1 cellular context compared by ENCODE assay signal in the genomic region with DNA sequence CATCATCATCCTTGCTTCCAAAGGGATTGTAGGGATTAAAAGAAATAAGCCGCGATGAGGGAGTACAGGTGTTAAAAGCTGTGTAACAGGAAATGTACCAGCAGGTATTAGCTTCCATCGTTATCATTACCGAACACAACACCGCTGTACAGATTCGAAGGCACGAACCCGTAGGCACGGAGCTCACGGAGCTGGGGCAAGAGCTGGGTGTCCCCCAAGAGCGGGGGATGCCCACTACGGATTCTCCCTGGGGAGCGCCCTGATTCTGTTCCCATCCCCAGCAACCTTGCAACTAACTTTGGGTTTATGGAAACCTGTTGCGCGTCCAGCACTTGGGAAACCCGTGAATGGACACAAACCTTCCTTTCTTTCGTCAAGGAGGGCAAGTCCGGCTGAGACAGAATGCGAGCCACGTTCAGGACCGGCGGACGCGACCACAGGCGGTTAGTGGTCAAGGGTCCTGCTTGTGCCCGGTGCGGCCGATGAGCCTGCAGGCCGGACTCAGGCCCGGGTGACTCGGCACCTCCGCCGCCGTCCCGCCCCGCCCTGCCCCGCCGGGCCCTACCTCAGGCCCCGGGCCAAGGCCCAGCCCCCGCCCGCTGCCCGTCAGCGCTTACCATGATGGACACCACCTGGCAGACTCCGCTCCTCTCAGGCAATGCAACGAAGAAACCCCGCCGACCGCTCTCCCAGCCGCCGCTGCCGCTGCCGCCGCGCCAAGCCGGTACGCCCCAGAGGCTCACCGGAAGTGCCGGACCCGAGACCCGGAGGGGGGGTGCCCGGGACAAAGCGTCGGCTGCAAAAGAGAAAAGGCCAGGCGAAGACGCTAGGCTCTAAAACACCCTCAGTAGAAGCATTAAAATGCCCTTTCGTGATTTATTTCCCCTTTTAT.
A peak's percentile ranks its signal among the peaks of the same experiment; 100 is the strongest.
TF ChIP-seq lines count a peak whose summit lies in the region.

A gene with protein sequence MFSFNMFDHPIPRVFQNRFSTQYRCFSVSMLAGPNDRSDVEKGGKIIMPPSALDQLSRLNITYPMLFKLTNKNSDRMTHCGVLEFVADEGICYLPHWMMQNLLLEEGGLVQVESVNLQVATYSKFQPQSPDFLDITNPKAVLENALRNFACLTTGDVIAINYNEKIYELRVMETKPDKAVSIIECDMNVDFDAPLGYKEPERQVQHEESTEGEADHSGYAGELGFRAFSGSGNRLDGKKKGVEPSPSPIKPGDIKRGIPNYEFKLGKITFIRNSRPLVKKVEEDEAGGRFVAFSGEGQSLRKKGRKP (minus strand): TSS at position 728 of the 892 bp plus-strand sequence. CDS start 108 bp downstream, at position 620.

TF ChIP-seq in K562, 482 proteins besides CTCF, POLR2A, EP300 and RAD21 (continued from another document and continues in another):
- no peak for TF ChIP-seq CREB3 (tag; conservative IDR thresholded peaks at IDR 0.05; ENCODE audit: low read depth)
- TF ChIP-seq IFI16 (CRISPR knock-in tag; IDR thresholded peaks at IDR 0.05): 0 out of 2 replicates have a peak, but pooled peaks have one; percentile 22
- TF ChIP-seq, protein P1, sequence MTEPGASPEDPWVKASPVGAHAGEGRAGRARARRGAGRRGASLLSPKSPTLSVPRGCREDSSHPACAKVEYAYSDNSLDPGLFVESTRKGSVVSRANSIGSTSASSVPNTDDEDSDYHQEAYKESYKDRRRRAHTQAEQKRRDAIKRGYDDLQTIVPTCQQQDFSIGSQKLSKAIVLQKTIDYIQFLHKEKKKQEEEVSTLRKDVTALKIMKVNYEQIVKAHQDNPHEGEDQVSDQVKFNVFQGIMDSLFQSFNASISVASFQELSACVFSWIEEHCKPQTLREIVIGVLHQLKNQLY (CRISPR knock-in tag; conservative IDR thresholded peaks at IDR 0.05): peak; percentile 4 to 80; a peak in 2 of 4 replicates
- TF ChIP-seq FOXP4 (CRISPR knock-in tag; IDR thresholded peaks at IDR 0.05; ENCODE audit: borderline replicate concordance): no peak
- TF ChIP-seq FOXK1 (CRISPR knock-in tag; IDR thresholded peaks at IDR 0.05; ENCODE audit: borderline replicate concordance): no peak
- TF ChIP-seq FOXA3 (CRISPR knock-in tag; conservative IDR thresholded peaks at IDR 0.05 in 1 of 2, IDR thresholded peaks at IDR 0.05 in 1 of 2): 0 out of 4 replicates have a peak, but pooled peaks of 1 of the 2 experiments have one; percentile 31
- no peak for TF ChIP-seq MTA1 (IDR thresholded peaks at IDR 0.05; ENCODE audit: borderline replicate concordance)
- no peak for TF ChIP-seq ZKSCAN8 (CRISPR knock-in tag; IDR thresholded peaks at IDR 0.05)
- TF ChIP-seq NFE2 (IDR thresholded peaks at IDR 0.05; ENCODE audit: low read depth): no peak
- no peak for TF ChIP-seq ZNF395 (CRISPR knock-in tag; IDR thresholded peaks at IDR 0.05)
- TF ChIP-seq, protein P2, sequence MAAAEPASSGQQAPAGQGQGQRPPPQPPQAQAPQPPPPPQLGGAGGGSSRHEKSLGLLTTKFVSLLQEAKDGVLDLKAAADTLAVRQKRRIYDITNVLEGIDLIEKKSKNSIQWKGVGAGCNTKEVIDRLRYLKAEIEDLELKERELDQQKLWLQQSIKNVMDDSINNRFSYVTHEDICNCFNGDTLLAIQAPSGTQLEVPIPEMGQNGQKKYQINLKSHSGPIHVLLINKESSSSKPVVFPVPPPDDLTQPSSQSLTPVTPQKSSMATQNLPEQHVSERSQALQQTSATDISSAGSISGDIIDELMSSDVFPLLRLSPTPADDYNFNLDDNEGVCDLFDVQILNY (CRISPR knock-in tag; IDR thresholded peaks at IDR 0.05): no peak
- TF ChIP-seq ZBED1 (IDR thresholded peaks at IDR 0.05): no peak
- no peak for TF ChIP-seq ZNF121 (CRISPR knock-in tag; conservative IDR thresholded peaks at IDR 0.05)
- peak; percentile 81 for TF ChIP-seq HNRNPLL (IDR thresholded peaks at IDR 0.05; ENCODE audit: low read depth, low read length, poor library complexity, severe bottlenecking)
- TF ChIP-seq NCOA6 (IDR thresholded peaks at IDR 0.05): no peak
- TF ChIP-seq PCBP2 (IDR thresholded peaks at IDR 0.05; ENCODE audit: low read depth, low read length, poor library complexity, severe bottlenecking): no peak
- no peak for TF ChIP-seq PYGO2 (tag; IDR thresholded peaks at IDR 0.05)
- TF ChIP-seq EWSR1 (IDR thresholded peaks at IDR 0.05; ENCODE audit: borderline replicate concordance, low read depth, partially characterized antibody): no peak
- no peak for TF ChIP-seq CEBPZ (IDR thresholded peaks at IDR 0.05; ENCODE audit: borderline replicate concordance, low read depth, low read length)
- TF ChIP-seq NUFIP1 (IDR thresholded peaks at IDR 0.05; ENCODE audit: partially characterized antibody): no peak
- peak; percentile 100 for TF ChIP-seq KLF1 (tag; IDR thresholded peaks at IDR 0.05)
- TF ChIP-seq BACH1 (tag; IDR thresholded peaks at IDR 0.05): no peak
- no peak for TF ChIP-seq KDM4B (IDR thresholded peaks at IDR 0.05; ENCODE audit: borderline replicate concordance in 2 of 2, low read depth in 1 of 2)
- TF ChIP-seq RBBP5 (IDR thresholded peaks at IDR 0.05; ENCODE audit: borderline replicate concordance, insufficient read depth, low read length, poor library complexity, severe bottlenecking): peak; percentile 99
- no peak for TF ChIP-seq ZNF146 (CRISPR knock-in tag; IDR thresholded peaks at IDR 0.05; ENCODE audit: unreplicated experiment)
- TF ChIP-seq RUNX1 (IDR thresholded peaks at IDR 0.05; ENCODE audit: low read depth): no peak
- TF ChIP-seq CHD4 (IDR thresholded peaks at IDR 0.05; ENCODE audit: insufficient read depth, insufficient replicate concordance, low read depth, low read length, poor library complexity, severe bottlenecking): peak; percentile 17
- no peak for TF ChIP-seq PHB2 (IDR thresholded peaks at IDR 0.05; ENCODE audit: low read depth)
- TF ChIP-seq LARP7 (IDR thresholded peaks at IDR 0.05): no peak
- TF ChIP-seq HLTF (IDR thresholded peaks at IDR 0.05): no peak
- no peak for TF ChIP-seq SPI1 (IDR thresholded peaks at IDR 0.05; ENCODE audit: borderline replicate concordance, low read depth, low read length)
- TF ChIP-seq DPF2 (IDR thresholded peaks at IDR 0.05): no peak
- TF ChIP-seq, protein P3, sequence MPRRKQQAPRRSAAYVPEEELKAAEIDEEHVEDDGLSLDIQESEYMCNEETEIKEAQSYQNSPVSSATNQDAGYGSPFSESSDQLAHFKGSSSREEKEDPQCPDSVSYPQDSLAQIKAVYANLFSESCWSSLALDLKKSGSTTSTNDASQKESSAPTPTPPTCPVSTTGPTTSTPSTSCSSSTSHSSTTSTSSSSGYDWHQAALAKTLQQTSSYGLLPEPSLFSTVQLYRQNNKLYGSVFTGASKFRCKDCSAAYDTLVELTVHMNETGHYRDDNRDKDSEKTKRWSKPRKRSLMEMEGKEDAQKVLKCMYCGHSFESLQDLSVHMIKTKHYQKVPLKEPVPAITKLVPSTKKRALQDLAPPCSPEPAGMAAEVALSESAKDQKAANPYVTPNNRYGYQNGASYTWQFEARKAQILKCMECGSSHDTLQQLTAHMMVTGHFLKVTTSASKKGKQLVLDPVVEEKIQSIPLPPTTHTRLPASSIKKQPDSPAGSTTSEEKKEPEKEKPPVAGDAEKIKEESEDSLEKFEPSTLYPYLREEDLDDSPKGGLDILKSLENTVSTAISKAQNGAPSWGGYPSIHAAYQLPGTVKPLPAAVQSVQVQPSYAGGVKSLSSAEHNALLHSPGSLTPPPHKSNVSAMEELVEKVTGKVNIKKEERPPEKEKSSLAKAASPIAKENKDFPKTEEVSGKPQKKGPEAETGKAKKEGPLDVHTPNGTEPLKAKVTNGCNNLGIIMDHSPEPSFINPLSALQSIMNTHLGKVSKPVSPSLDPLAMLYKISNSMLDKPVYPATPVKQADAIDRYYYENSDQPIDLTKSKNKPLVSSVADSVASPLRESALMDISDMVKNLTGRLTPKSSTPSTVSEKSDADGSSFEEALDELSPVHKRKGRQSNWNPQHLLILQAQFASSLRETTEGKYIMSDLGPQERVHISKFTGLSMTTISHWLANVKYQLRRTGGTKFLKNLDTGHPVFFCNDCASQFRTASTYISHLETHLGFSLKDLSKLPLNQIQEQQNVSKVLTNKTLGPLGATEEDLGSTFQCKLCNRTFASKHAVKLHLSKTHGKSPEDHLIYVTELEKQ (CRISPR knock-in tag; IDR thresholded peaks at IDR 0.05): peak; percentile 57; the same call in 1 of the 2 replicates
- no peak for TF ChIP-seq ZSCAN29 (IDR thresholded peaks at IDR 0.05)
- 0 out of 2 replicates have a peak, but pooled peaks have one; percentile 3 for TF ChIP-seq ZNF212 (CRISPR knock-in tag; IDR thresholded peaks at IDR 0.05)
- TF ChIP-seq NR2F6 (CRISPR knock-in tag; IDR thresholded peaks at IDR 0.05): no peak
- no peak; the same call in 1 of the 2 replicates for TF ChIP-seq ZNF133 (CRISPR knock-in tag; IDR thresholded peaks at IDR 0.05)
- TF ChIP-seq ZNF140 (CRISPR knock-in tag; IDR thresholded peaks at IDR 0.05): no peak
- no peak for TF ChIP-seq YY1 (IDR thresholded peaks at IDR 0.05; ENCODE audit: borderline replicate concordance in 1 of 3, control insufficient read depth in 1 of 3, extremely low read depth in 1 of 3, insufficient read depth in 3 of 3, insufficient read length in 1 of 3, insufficient replicate concordance in 2 of 3, low read depth in 1 of 3, low read length in 2 of 3)
- no peak for TF ChIP-seq CSDE1 (IDR thresholded peaks at IDR 0.05)
- TF ChIP-seq CREB1 (IDR thresholded peaks at IDR 0.05): no peak
- no peak for TF ChIP-seq CREB1 (CRISPR knock-in tag; IDR thresholded peaks at IDR 0.05)
